In the genomic region with DNA sequence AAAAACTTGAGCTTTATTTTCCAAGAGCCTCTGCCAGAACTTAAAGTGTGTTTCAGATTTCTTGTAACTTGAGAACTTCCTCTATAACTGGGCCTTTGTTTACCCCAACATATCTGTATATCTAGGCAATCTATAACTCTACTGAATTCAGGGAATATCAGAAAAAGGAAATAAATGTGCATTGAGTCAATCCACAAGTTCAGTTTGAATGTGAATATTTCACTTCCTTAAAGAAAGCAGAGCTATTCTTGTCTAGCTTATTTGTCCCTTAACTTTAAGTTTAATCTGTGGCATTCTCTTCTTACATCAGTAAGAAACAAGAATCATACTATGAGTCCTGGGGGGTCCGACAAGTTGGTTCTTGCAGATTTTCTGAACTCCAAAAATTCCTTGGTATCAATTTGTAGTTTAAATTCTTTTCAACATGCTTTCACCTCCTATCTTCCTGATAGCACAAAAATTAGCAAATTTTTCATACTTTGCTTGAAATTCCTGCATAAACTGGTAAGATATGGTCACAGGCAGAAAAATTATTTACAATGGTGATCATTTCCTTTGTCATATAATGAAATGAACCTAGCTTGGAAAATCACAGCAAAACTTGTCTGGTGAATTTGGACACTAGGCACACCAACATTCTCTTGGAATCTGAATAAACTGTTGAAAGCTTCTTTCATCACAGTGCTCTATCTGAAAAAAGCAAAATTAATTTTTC, we compare ENCODE assay signal across 17 cellular contexts. TPM values are rescaled to one million over a fixed set of nuclear protein-coding genes. Genes with fewer than 3 reads are reported as not detected.
A peak's percentile ranks its signal among the peaks of the same experiment; 100 is the strongest.
DNase-seq lines count a peak whose midpoint lies in the region; ATAC-seq and TF ChIP-seq lines count a peak whose summit lies in the region.
"Had no signal": no experiment of that assay in that cellular context is flagged by ENCODE, and none has a peak within 500 bp of the region (broad histone marks: within the 10 kb centered on the region; RNA-seq: fewer than 3 reads in every experiment).

No MANE protein-coding gene starts in this region.

- H3K79me2 ChIP-seq in trophoblast cell (ENCODE audit: control insufficient read depth, insufficient read depth, low read length, poor library complexity), result no peaks in the 10 kb centered on the region

- H3K4ac ChIP-seq in trophoblast cell (ENCODE audit: low read depth, low read length), result no peak overlapping the region

- H3K4me2 ChIP-seq in trophoblast cell (ENCODE audit: low read length), result no peak overlapping the region

- no peak overlapping the region for H3K4me3 ChIP-seq in trophoblast cell (ENCODE audit: low read depth, low read length)
- H3K4me3 ChIP-seq in lower leg skin (ENCODE audit: low read depth, poor library complexity, severe bottlenecking), result no peak overlapping the region
- H3K4me3 ChIP-seq in esophagus muscularis mucosa, result no peak overlapping the region
- H3K4me3 ChIP-seq: cardiac muscle cell had no signal

- H4K12ac ChIP-seq in trophoblast cell (ENCODE audit: low read depth, low read length), result no peak overlapping the region

- no peak overlapping the region for H3K18ac ChIP-seq in trophoblast cell (ENCODE audit: low read length)

- no peak overlapping the region for H2BK120ac ChIP-seq in trophoblast cell (ENCODE audit: insufficient read depth, low read length, poor library complexity)

- no peak overlapping the region for H4K8ac ChIP-seq in trophoblast cell (ENCODE audit: low read depth, low read length)

- H3K9ac ChIP-seq in trophoblast cell (ENCODE audit: low read length), result no peak overlapping the region

- H3K9me3 ChIP-seq in trophoblast cell (ENCODE audit: insufficient read depth, low read depth, low read length) (no peaks in the 10 kb centered on the region), esophagus muscularis mucosa (no peaks in the 10 kb centered on the region)
- H3K9me3 ChIP-seq: BE2C had no signal

- TF ChIP-seq CTCF in lower leg skin (IDR thresholded peaks at IDR 0.05) (no peak), esophagus muscularis mucosa (IDR thresholded peaks at IDR 0.05) (no peak)

- H3K27me3 ChIP-seq in trophoblast cell (ENCODE audit: insufficient read depth, low read length) (no peaks in the 10 kb centered on the region), esophagus muscularis mucosa (no peaks in the 10 kb centered on the region)
- H3K27me3 ChIP-seq: BE2C, cardiac muscle cell had no signal

- no peak for TF ChIP-seq EP300 in esophagus muscularis mucosa (IDR thresholded peaks at IDR 0.05)

- no peak overlapping the region for H4K91ac ChIP-seq in trophoblast cell (ENCODE audit: low read depth, low read length)

- intact Hi-C loops in lower leg skin (cut with DNase I; ENCODE audit: low total_unique reads) (no loop called here), esophagus muscularis mucosa (cut with DNase I) (no loop called here)

- H3K27ac ChIP-seq in trophoblast cell (ENCODE audit: low read depth, low read length) (no peak overlapping the region), esophagus muscularis mucosa (replicated peaks in 1 of 4) (no peak overlapping the region)
- H3K27ac ChIP-seq: cardiac muscle cell had no signal

- no peak overlapping the region for H2BK12ac ChIP-seq in trophoblast cell (ENCODE audit: low read length)

- H3K36me3 ChIP-seq in trophoblast cell (ENCODE audit: control insufficient read depth in 1 of 2, insufficient read depth in 2 of 2, low read length in 2 of 2) (no peaks in the 10 kb centered on the region), esophagus muscularis mucosa (no peaks in the 10 kb centered on the region)
- H3K36me3 ChIP-seq: BE2C, cardiac muscle cell had no signal

- H3K14ac ChIP-seq in trophoblast cell (ENCODE audit: low read length), result no peak overlapping the region

- no peak overlapping the region for H3K23ac ChIP-seq in trophoblast cell (ENCODE audit: low read length)

- no peak for TF ChIP-seq POLR2A in lower leg skin (IDR thresholded peaks at IDR 0.05)
- TF ChIP-seq POLR2A in esophagus muscularis mucosa (IDR thresholded peaks at IDR 0.05; ENCODE audit: low read depth), result no peak

- DNase-seq in trophoblast cell, result peak; percentile 70 to 95
- no peak for DNase-seq in lower leg skin (ENCODE audit: low spot score in 2 of 2)
- no peak for DNase-seq in amygdala (lab: John Stamatoyannopoulos, UW)
- DNase-seq in esophagus muscularis mucosa (ENCODE audit: extremely low spot score), result no peak
- DNase-seq: BE2C; foreskin fibroblast; HCEC 1CT; left ventricle myocardium superior; NCI-H1092; NCI-H2171 treated with DMSO at 0.1 percent for 48 hours; Right ventricle myocardium superior; stimulated activated naive CD8-positive, alpha-beta T cell treated with anti-CD3 and anti-CD28 coated beads, Interleukin-15, amount 100 ng/mL, for 72 hours had no signal

- H2AK5ac ChIP-seq in trophoblast cell (ENCODE audit: low read length), result no peak overlapping the region

- H2BK5ac ChIP-seq in trophoblast cell (ENCODE audit: low read depth, low read length, poor library complexity), result no peak overlapping the region

- H2AFZ ChIP-seq in trophoblast cell (ENCODE audit: insufficient read depth, low read length, poor library complexity), result no peak overlapping the region

- H3K4me1 ChIP-seq in trophoblast cell (ENCODE audit: control insufficient read depth in 1 of 2, insufficient read depth in 2 of 2, low read length in 2 of 2) (no peaks in the 10 kb centered on the region), esophagus muscularis mucosa (peaks cover 0 to 10% (median 3%) of the 10 kb centered on the region in 4 donors)
- H3K4me1 ChIP-seq: BE2C had no signal

- peak; percentile 38 for ATAC-seq in GM18873 (IDR thresholded peaks at IDR 0.05; ENCODE audit: low FRiP score, unreplicated experiment)
- ATAC-seq in GM21737 (IDR thresholded peaks at IDR 0.05; ENCODE audit: unreplicated experiment), result peak; percentile 39
- ATAC-seq in HG03342 (IDR thresholded peaks at IDR 0.05; ENCODE audit: unreplicated experiment), result peak; percentile 43
- ATAC-seq: activated CD4-positive, CD25-positive, alpha-beta regulatory T cell treated with anti-CD3 and anti-CD28 coated beads, Interleukin-2, amount 50 U/mL, for 24 hours; left ventricle myocardium superior; stimulated activated naive CD8-positive, alpha-beta T cell treated with anti-CD3 and anti-CD28 coated beads, Interleukin-15, amount 100 ng/mL, for 72 hours had no signal

- no CpG with 5 or more reads among the region's 1 CpG for WGBS in trophoblast cell (ENCODE audit: extremely low coverage, insufficient coverage, insufficient read length)
- WGBS in lower leg skin, 2 donors, result 51 to 64% methylated on average over 1 of the region's 1 CpG
- WGBS in esophagus muscularis mucosa, result 80% methylated on average over 1 of the region's 1 CpG

- no peaks in the 10 kb centered on the region for H3K79me1 ChIP-seq in trophoblast cell (ENCODE audit: low read length)

RNA-seq across cellular contexts. Expression of gene ITGA1, which starts 19.8 kb away (rescaled TPM):
- 15.9 and 16.7 TPM in 2 replicates for polyA plus RNA-seq in trophoblast cell (2013)
- 10 to 100 TPM in 1 of 4 donors, 1 to 10 TPM in 3; 2.4 to 10.7 (median 5.4) TPM for total RNA-seq in lower leg skin
- 100 to 1,000 TPM; 228 to 302 (median 235) TPM for total RNA-seq in esophagus muscularis mucosa

RNA-seq across cellular contexts. Expression of gene PELO, which starts 19.8 kb away (rescaled TPM):
- polyA plus RNA-seq in trophoblast cell (2013), result 23.4 and 25.1 TPM in 2 replicates
- total RNA-seq in lower leg skin (10 to 100 TPM; 13.3 to 16.5 (median 13.9) TPM), esophagus muscularis mucosa (10 to 100 TPM; 43.1 to 77.7 (median 69.7) TPM)

Comparison
In these comparisons a context has a peak if more than half of its experiments do, and no peak if none do; other contexts are left out.
1. DNase-seq: peak in trophoblast cell (2 of 2); none in lower leg skin (0 of 2), amygdala (0 of 56) and esophagus muscularis mucosa (single experiment).
2. RNA of gene ITGA1, which starts 19.8 kb away (total RNA-seq): 228 to 302 TPM in esophagus muscularis mucosa; 2.4 to 10.7 TPM in lower leg skin; every median in the first group is over 10 times any median in the second.
3. Peak in every context shown above with its lines, with median percentiles within 50 percentile points of each other: ATAC-seq.